Comparison of ENCODE assay signal across 14 cellular contexts in genomic region chr12:91920276-91920675, GRCh38.
DNase-seq lines count a peak whose midpoint lies in the region; ATAC-seq, FAIRE-seq and TF ChIP-seq lines count a peak whose summit lies in the region.
"Had no signal": no experiment of that assay in that cellular context is flagged by ENCODE, and none has a peak within 500 bp of the region (broad histone marks: within the 10 kb centered on the region; RNA-seq: fewer than 3 reads in every experiment).

No MANE protein-coding gene starts in this region.

- no peaks in the 10 kb centered on the region for H3K9me3 ChIP-seq in keratinocyte (ENCODE audit: control insufficient read depth, low read depth, low read length)
- H3K9me3 ChIP-seq: suprapubic skin had no signal

- no peaks in the 10 kb centered on the region for H4K20me1 ChIP-seq in keratinocyte (ENCODE audit: control insufficient read depth, extremely low read depth, insufficient read depth, low read length)

- TF ChIP-seq CTCF in keratinocyte (optimal IDR thresholded peaks at IDR 0.05 in 1 of 3, IDR thresholded peaks at IDR 0.05 in 1 of 3, conservative IDR thresholded peaks at IDR 0.05 in 1 of 3; ENCODE audit: extremely low read depth in 1 of 3, insufficient read depth in 2 of 3, low read length in 3 of 3) (no peak), GM10248 (IDR thresholded peaks at IDR 0.05; ENCODE audit: control extremely low read depth, extremely low read depth, low read depth, missing control alignments) (no peak)

- no peaks in the 10 kb centered on the region for H3K4me1 ChIP-seq in keratinocyte (ENCODE audit: control insufficient read depth, extremely low read depth, insufficient read depth, low read length)

- H3K27me3 ChIP-seq in keratinocyte (ENCODE audit: control insufficient read depth, extremely low read depth, insufficient read depth, low read length): no peaks in the 10 kb centered on the region
- H3K27me3 ChIP-seq: suprapubic skin had no signal

- no peak overlapping the region for H2AFZ ChIP-seq in keratinocyte (ENCODE audit: control insufficient read depth, low read length)

- in situ Hi-C loops in T47D (cut with HindIII; ENCODE audit: low pct_unique_long_range_greater_than_20kb, low sequenced_read_pairs): no loop called here

- intact Hi-C loops in posterior cingulate gyrus (cut with DNase I): no loop called here

- CTCF ChIA-PET in GM10248 (lab: Yijun Ruan, JAX): no interaction called here

- DNase-seq in DMS53 treated with DMSO at 0.1 percent for 48 hours (lab: John Stamatoyannopoulos, UW; ENCODE audit: unreplicated experiment) (peak; percentile 65), NCI-H226 (peak; percentile 2), T47D (ENCODE audit: low read depth in 1 of 2, low spot score in 1 of 2) (peak; percentile 28 to 83), keratinocyte (ENCODE audit: low read depth, low spot score) (no peak), germinal center (ENCODE audit: low spot score) (no peak), GM10248 (ENCODE audit: extremely low spot score) (no peak), posterior cingulate gyrus (no peak)
- DNase-seq: activated CD8-positive, alpha-beta memory T cell treated with anti-CD3 and anti-CD28 coated beads for 24 hours; activated gamma-delta T cell treated with Interleukin-2 at 50 U/mL for 16 hours; endodermal cell; left cardiac atrium had no signal

- no peak overlapping the region for H3K9ac ChIP-seq in keratinocyte (ENCODE audit: control insufficient read depth, extremely low read depth, insufficient read depth, low read length)

- no peaks in the 10 kb centered on the region for H3K9me1 ChIP-seq in keratinocyte (ENCODE audit: control insufficient read depth, extremely low read depth, insufficient read depth, low read length)

- FAIRE-seq in keratinocyte (lab: Jason Lieb, UNC): peak; percentile 67
- FAIRE-seq: GM12892 had no signal

- H3K79me2 ChIP-seq in keratinocyte (ENCODE audit: control insufficient read depth, insufficient read depth, low read length): no peaks in the 10 kb centered on the region

- no peak overlapping the region for H3K27ac ChIP-seq in keratinocyte (ENCODE audit: control insufficient read depth, insufficient read depth, low read length)
- H3K27ac ChIP-seq: suprapubic skin had no signal

- ATAC-seq in GM21526 (IDR thresholded peaks at IDR 0.05; ENCODE audit: low FRiP score, unreplicated experiment): no peak
- ATAC-seq: left cardiac atrium had no signal

- H3K4me2 ChIP-seq in keratinocyte (ENCODE audit: control insufficient read depth, extremely low read depth, insufficient read depth, low read depth, low read length): no peak overlapping the region

- no peaks in the 10 kb centered on the region for H3K36me3 ChIP-seq in keratinocyte (ENCODE audit: control insufficient read depth in 2 of 2, extremely low read depth in 1 of 2, insufficient read depth in 2 of 2, low read length in 2 of 2)
- H3K36me3 ChIP-seq: suprapubic skin had no signal

- POLR2A ChIA-PET in GM10248 (lab: Yijun Ruan, JAX): no interaction called here

- dilution Hi-C loops in keratinocyte (cut with MboI; ENCODE audit: extremely low pct_ligation_motif_present, low sequenced_read_pairs): no loop called here

- no peak overlapping the region for H3K4me3 ChIP-seq in keratinocyte (ENCODE audit: control insufficient read depth in 2 of 3, extremely low read depth in 1 of 3, insufficient read depth in 2 of 3, low read depth in 1 of 3, low read length in 3 of 3)
- H3K4me3 ChIP-seq: suprapubic skin had no signal

Comparison
In these comparisons a context has a peak if more than half of its experiments do, and no peak if none do; other contexts are left out.
1. DNase-seq: peak in DMS53 treated with DMSO at 0.1 percent for 48 hours (single experiment), NCI-H226 (single experiment) and T47D (2 of 2); none in keratinocyte (single experiment), germinal center (single experiment), GM10248 (single experiment) and posterior cingulate gyrus (0 of 10).